36 cellular contexts compared by ENCODE assay signal in genomic region chr15:38824719-38825118, GRCh38.
A peak's percentile ranks its signal among the peaks of the same experiment; 100 is the strongest.
DNase-seq lines count a peak whose midpoint lies in the region; ATAC-seq, FAIRE-seq and TF ChIP-seq lines count a peak whose summit lies in the region.
"Had no signal": no experiment of that assay in that cellular context is flagged by ENCODE, and none has a peak within 500 bp of the region (broad histone marks: within the 10 kb centered on the region; RNA-seq: fewer than 3 reads in every experiment).

No MANE protein-coding gene starts in this region.

- H3K9me3 Mint-ChIP-seq in CD14-positive monocyte: peaks cover 0 to 8% (median 2%) of the 10 kb centered on the region in 7 donors
- H3K9me3 Mint-ChIP-seq: CD4-positive, alpha-beta memory T cell; CD4-positive, alpha-beta T cell; CD8-positive, alpha-beta memory T cell; CD8-positive, alpha-beta T cell had no signal

- H4K91ac ChIP-seq in IMR-90 (ENCODE audit: insufficient read depth, low read depth, low read length): no peak overlapping the region; the same call in 1 of the 2 replicates

- dilution Hi-C loops in IMR-90 (cut with HindIII; ENCODE audit: low sequenced_read_pairs, unreplicated experiment): no loop called here
- dilution Hi-C loops in endothelial cell of umbilical vein (cut with MboI; ENCODE audit: extremely low pct_ligation_motif_present, low sequenced_read_pairs): loop anchor here (25.0 kb wide), 1 partner anchor 313 kb away; no protein-coding TSS in a partner anchor

- H3F3A ChIP-seq in SK-N-SH (replicated peaks; ENCODE audit: insufficient read depth): no peaks in the 10 kb centered on the region

- H3K4me1 Mint-ChIP-seq in CD14-positive monocyte: no peaks in the 10 kb centered on the region
- H3K4me1 Mint-ChIP-seq: B cell; CD4-positive, alpha-beta memory T cell; CD4-positive, CD25-positive, alpha-beta regulatory T cell; CD8-positive, alpha-beta memory T cell had no signal

- H4K20me1 ChIP-seq in SK-N-SH (ENCODE audit: insufficient read depth) (no peaks in the 10 kb centered on the region), IMR-90 (ENCODE audit: insufficient read depth, low read length) (no peaks in the 10 kb centered on the region), endothelial cell of umbilical vein (replicated peaks; ENCODE audit: control insufficient read depth, extremely low read depth, insufficient read depth, low read length) (no peaks in the 10 kb centered on the region)
- H4K20me1 ChIP-seq: BLaER1; BLaER1 treated with 17β-estradiol and CSF1 and Interleukin-3, amounts not matched to agents 10 nM and 100 nM had no signal

- no peak overlapping the region for H3K4ac ChIP-seq in IMR-90 (ENCODE audit: low read depth, low read length)

- POLR2A ChIA-PET in SK-N-SH (lab: Yijun Ruan, JAX): no interaction called here
- POLR2A ChIA-PET in IMR-90 (lab: Charles Lee; ENCODE audit: unreplicated experiment): no interaction called here
- POLR2A ChIA-PET in endothelial cell of umbilical vein (lab: Charles Lee): no interaction called here

- BruUV-seq in IMR-90 (replicated peaks; lab: Mats Ljungman, UMichigan): no TSS peak
- no TSS peak for BruUV-seq in endothelial cell of umbilical vein (replicated peaks; lab: Mats Ljungman, UMichigan)

- no peak for FAIRE-seq in endothelial cell of umbilical vein (lab: Jason Lieb, UNC)
- FAIRE-seq: A204.1, A549, D721Med had no signal

- H2AFZ ChIP-seq in SK-N-SH (ENCODE audit: low read depth) (no peak overlapping the region), IMR-90 (replicated peaks; ENCODE audit: low read length, poor library complexity) (no peak overlapping the region), endothelial cell of umbilical vein (ENCODE audit: low read depth, low read length) (no peak overlapping the region)

- H3K14ac ChIP-seq in IMR-90 (replicated peaks; ENCODE audit: low read depth, low read length): no peak overlapping the region

- H4K8ac ChIP-seq in IMR-90 (ENCODE audit: low read depth in 2 of 2, low read length in 2 of 2): no peak overlapping the region

- in situ Hi-C loops in IMR-90 (cut with MboI; ENCODE audit: low sequenced_read_pairs): no loop called here

- TF ChIP-seq EP300 in SK-N-SH (IDR thresholded peaks at IDR 0.05; ENCODE audit: borderline replicate concordance in 1 of 2, low read depth in 1 of 2, low read length in 1 of 2) (no peak), esophagus muscularis mucosa (IDR thresholded peaks at IDR 0.05) (no peak)

- no peak overlapping the region for H3K4me3 Mint-ChIP-seq in CD14-positive monocyte
- H3K4me3 Mint-ChIP-seq: B cell; CD4-positive, alpha-beta memory T cell; CD4-positive, alpha-beta T cell; CD4-positive, CD25-positive, alpha-beta regulatory T cell; CD8-positive, alpha-beta memory T cell; CD8-positive, alpha-beta T cell had no signal

- H3K4me3 ChIP-seq in SK-N-SH (ENCODE audit: low read depth in 2 of 2, low read length in 1 of 2) (no peak overlapping the region), IMR-90 (ENCODE audit: insufficient read depth, low read depth, low read length) (no peak overlapping the region), endothelial cell of umbilical vein (replicated peaks in 1 of 3; ENCODE audit: insufficient read depth in 1 of 3, low read depth in 1 of 3, low read length in 3 of 3) (no peak overlapping the region), esophagus muscularis mucosa (no peak overlapping the region)
- H3K4me3 ChIP-seq: A549; BLaER1; BLaER1 treated with 17β-estradiol and CSF1 and Interleukin-3, amounts not matched to agents 10 nM and 100 nM had no signal

- H3K4me2 ChIP-seq in SK-N-SH (no peak overlapping the region), IMR-90 (ENCODE audit: low read depth, low read length) (no peak overlapping the region), endothelial cell of umbilical vein (ENCODE audit: insufficient read depth, low read length) (no peak overlapping the region)
- H3K4me2 ChIP-seq: A549; BLaER1; BLaER1 treated with 17β-estradiol and CSF1 and Interleukin-3, amounts not matched to agents 10 nM and 100 nM had no signal

- no peak overlapping the region for H3K23ac ChIP-seq in IMR-90 (ENCODE audit: low read depth, low read length)

- H2AK5ac ChIP-seq in IMR-90 (ENCODE audit: low read depth, low read length): no peak overlapping the region; the same call in 1 of the 2 replicates

- H3K9me1 ChIP-seq in IMR-90 (ENCODE audit: insufficient read depth, low read length): no peaks in the 10 kb centered on the region
- no peaks in the 10 kb centered on the region for H3K9me1 ChIP-seq in endothelial cell of umbilical vein (replicated peaks; ENCODE audit: control insufficient read depth, extremely low read depth, insufficient read depth, low read length)

- TF ChIP-seq CTCF in SK-N-SH (IDR thresholded peaks at IDR 0.05) (no peak), IMR-90 (conservative IDR thresholded peaks at IDR 0.05; ENCODE audit: low read depth, low read length) (no peak), endothelial cell of umbilical vein (IDR thresholded peaks at IDR 0.05; ENCODE audit: extremely low read depth in 1 of 2, insufficient read depth in 1 of 2, low read depth in 1 of 2, low read length in 2 of 2) (no peak), esophagus muscularis mucosa (IDR thresholded peaks at IDR 0.05) (no peak), CD14-positive monocyte (IDR thresholded peaks at IDR 0.05) (no peak)

- H3K27ac ChIP-seq in SK-N-SH (ENCODE audit: low read depth in 2 of 2, low read length in 1 of 2): peak overlapping the region in 1 of 2 experiments; percentile 68; a peak in 1 of 4 replicates
- H3K27ac ChIP-seq in IMR-90 (ENCODE audit: insufficient read depth, low read length): no peak overlapping the region
- peak overlapping the region; percentile 46 for H3K27ac ChIP-seq in endothelial cell of umbilical vein (ENCODE audit: insufficient read depth, low read depth, low read length)
- H3K27ac ChIP-seq in esophagus muscularis mucosa (replicated peaks in 1 of 4): no peak overlapping the region
- H3K27ac ChIP-seq: 22Rv1; A549; BLaER1; BLaER1 treated with 17β-estradiol and CSF1 and Interleukin-3, amounts not matched to agents 10 nM and 100 nM; C4-2B had no signal

- no peaks in the 10 kb centered on the region for H3K79me1 ChIP-seq in IMR-90 (ENCODE audit: low read depth in 1 of 2, low read length in 2 of 2)

- H3K9me3 ChIP-seq in SK-N-SH (no peaks in the 10 kb centered on the region), IMR-90 (ENCODE audit: control insufficient read depth, insufficient read depth, low read length) (no peaks in the 10 kb centered on the region), endothelial cell of umbilical vein (replicated peaks; ENCODE audit: control insufficient read depth, insufficient read depth, low read length) (no peaks in the 10 kb centered on the region), esophagus muscularis mucosa (no peaks in the 10 kb centered on the region)
- H3K9me3 ChIP-seq: A549, BE2C, BLaER1, Caco-2 had no signal

- H3K9ac ChIP-seq in SK-N-SH (no peak overlapping the region), IMR-90 (ENCODE audit: low read depth, low read length) (no peak overlapping the region), endothelial cell of umbilical vein (replicated peaks; ENCODE audit: extremely low read depth, insufficient read depth, low read length) (no peak overlapping the region)
- H3K9ac ChIP-seq: BLaER1; BLaER1 treated with 17β-estradiol and CSF1 and Interleukin-3, amounts not matched to agents 10 nM and 100 nM had no signal

- H3K18ac ChIP-seq in IMR-90 (ENCODE audit: low read depth, low read length): no peak overlapping the region

- intact Hi-C loops in IMR-90 (cut with micrococcal nuclease): no loop called here
- intact Hi-C loops in endothelial cell of umbilical vein (cut with micrococcal nuclease): no loop called here
- intact Hi-C loops in esophagus muscularis mucosa (cut with DNase I): no loop called here
- intact Hi-C loops in CD14-positive monocyte (cut with micrococcal nuclease): no loop called here

- H2BK120ac ChIP-seq in IMR-90 (ENCODE audit: low read depth, low read length): peak overlapping the region; percentile 13; the same call in 1 of the 2 replicates

- H3K56ac ChIP-seq in IMR-90 (ENCODE audit: extremely low read depth, insufficient read depth, low read length): no peak overlapping the region

- WGBS in SK-N-SH (ENCODE audit: low lambda C conversion rate): 83% methylated on average over 3 of the region's 3 CpGs
- 70% methylated on average over 2 of the region's 3 CpGs; no CpG with 5 or more reads in 1 of the 2 experiments for WGBS in IMR-90 (ENCODE audit: extremely low coverage in 2 of 2, insufficient read length in 1 of 2), 2 experiments
- 72% methylated on average over 3 of the region's 3 CpGs for WGBS in esophagus muscularis mucosa

- no peak for DNase-seq in SK-N-SH
- DNase-seq in IMR-90: no peak
- DNase-seq in endothelial cell of umbilical vein (ENCODE audit: low read depth, low spot score): no peak
- DNase-seq in esophagus muscularis mucosa (ENCODE audit: extremely low spot score): peak; percentile 68
- DNase-seq in NCI-H2029 treated with DMSO at 0.1 percent for 48 hours (lab: John Stamatoyannopoulos, UW): no peak
- DNase-seq in CD14-positive monocyte (ENCODE audit: low spot score): no peak
- DNase-seq: 8988T; ACHN; AML-193; BE2C; C1 segment of cervical spinal cord; Caco-2; Calu3; CD4-positive, alpha-beta memory T cell; CD4-positive, alpha-beta T cell; CD4-positive, CD25-positive, alpha-beta regulatory T cell; CD8-positive, alpha-beta memory T cell; CD8-positive, alpha-beta T cell; COR-L47; DMS 273 treated with DMSO at 0.1 percent for 48 hours; DMS153; DMS53; DMS79; DMS79 treated with DMSO at 0.1 percent for 48 hours; DND-41; EL had no signal

- ATAC-seq in SK-N-SH treated with all-trans-retinoic acid at 6 μM for 48 hours (peak; percentile 63), IMR-90 (ENCODE audit: low read depth) (no peak), esophagus mucosa (no peak)
- ATAC-seq: A549; CD8-positive, alpha-beta T cell had no signal

- no peak for TF ChIP-seq RAD21 in SK-N-SH (IDR thresholded peaks at IDR 0.05; ENCODE audit: low read length)
- no peak for TF ChIP-seq RAD21 in IMR-90 (IDR thresholded peaks at IDR 0.05; ENCODE audit: low read length)

- 0 out of 3 replicates have a peak overlapping the region, but pooled peaks have one; percentile 14 for H2BK15ac ChIP-seq in IMR-90 (ENCODE audit: low read depth, low read length)

- H3K27ac Mint-ChIP-seq in CD14-positive monocyte: peak overlapping the region in 1 of 7 donors; percentile 16
- H3K27ac Mint-ChIP-seq: B cell; CD4-positive, alpha-beta memory T cell; CD4-positive, alpha-beta T cell; CD8-positive, alpha-beta memory T cell; CD8-positive, alpha-beta T cell had no signal

- no peak overlapping the region for H2BK5ac ChIP-seq in IMR-90 (ENCODE audit: low read depth, low read length, poor library complexity, severe bottlenecking)

- H3K9me2 ChIP-seq in SK-N-SH: no peaks in the 10 kb centered on the region

- H3K27me3 Mint-ChIP-seq in CD14-positive monocyte (ENCODE audit: low read depth in 3 of 3): peaks cover 0 to 3% (median 0%) of the 10 kb centered on the region in 3 donors

- no peak overlapping the region for H2AK9ac ChIP-seq in IMR-90 (replicated peaks; ENCODE audit: low read depth, low read length, poor library complexity)

- CTCF ChIA-PET in SK-N-SH (lab: Yijun Ruan, JAX) (no interaction called here), IMR-90 (lab: Yijun Ruan, JAX) (no interaction called here), endothelial cell of umbilical vein (lab: Charles Lee) (no interaction called here)

- H3K4me1 ChIP-seq in SK-N-SH (ENCODE audit: control insufficient read depth in 1 of 2, insufficient read depth in 2 of 2, low read depth in 1 of 2, low read length in 1 of 2) (no peaks in the 10 kb centered on the region; a peak in 2 of 4 replicates), IMR-90 (ENCODE audit: control insufficient read depth, insufficient read depth, low read length) (peaks cover 8% of the 10 kb centered on the region), endothelial cell of umbilical vein (ENCODE audit: control insufficient read depth, extremely low read depth, insufficient read depth, low read length) (peaks cover 63% of the 10 kb centered on the region), esophagus muscularis mucosa (peaks cover 0 to 14% (median 9%) of the 10 kb centered on the region in 4 donors)
- H3K4me1 ChIP-seq: A549; BE2C; BLaER1; BLaER1 treated with 17β-estradiol and CSF1 and Interleukin-3, amounts not matched to agents 10 nM and 100 nM; Caco-2 had no signal

- no peaks in the 10 kb centered on the region for H3K27me3 ChIP-seq in SK-N-SH (ENCODE audit: insufficient read depth)
- no peaks in the 10 kb centered on the region for H3K27me3 ChIP-seq in IMR-90 (ENCODE audit: control insufficient read depth, insufficient read depth, low read length)
- H3K27me3 ChIP-seq in endothelial cell of umbilical vein (ENCODE audit: control insufficient read depth in 2 of 2, insufficient read depth in 2 of 2, low read length in 2 of 2): no peaks in the 10 kb centered on the region
- no peaks in the 10 kb centered on the region for H3K27me3 ChIP-seq in esophagus muscularis mucosa
- H3K27me3 ChIP-seq: BE2C; BLaER1; BLaER1 treated with 17β-estradiol and CSF1 and Interleukin-3, amounts not matched to agents 10 nM and 100 nM had no signal

- no peaks in the 10 kb centered on the region for H3K36me3 Mint-ChIP-seq in CD14-positive monocyte
- H3K36me3 Mint-ChIP-seq: CD4-positive, alpha-beta memory T cell; CD4-positive, CD25-positive, alpha-beta regulatory T cell; CD8-positive, alpha-beta memory T cell; CD8-positive, alpha-beta T cell had no signal

- H3K36me3 ChIP-seq in SK-N-SH (replicated peaks in 1 of 2; ENCODE audit: control insufficient read depth in 1 of 2, insufficient read depth in 2 of 2, low read length in 1 of 2): no peaks in the 10 kb centered on the region
- no peaks in the 10 kb centered on the region for H3K36me3 ChIP-seq in IMR-90 (ENCODE audit: control insufficient read depth, insufficient read depth, low read length)
- H3K36me3 ChIP-seq in endothelial cell of umbilical vein (ENCODE audit: control insufficient read depth in 2 of 2, extremely low read depth in 1 of 2, insufficient read depth in 2 of 2, low read length in 2 of 2): no peaks in the 10 kb centered on the region
- H3K36me3 ChIP-seq in esophagus muscularis mucosa: no peaks in the 10 kb centered on the region
- H3K36me3 ChIP-seq: BE2C; BLaER1; BLaER1 treated with 17β-estradiol and CSF1 and Interleukin-3, amounts not matched to agents 10 nM and 100 nM had no signal

- no peak for TF ChIP-seq POLR2A in IMR-90 (IDR thresholded peaks at IDR 0.05; ENCODE audit: low read depth, low read length)
- TF ChIP-seq POLR2A in endothelial cell of umbilical vein (IDR thresholded peaks at IDR 0.05; ENCODE audit: low read depth, low read length): no peak
- TF ChIP-seq POLR2A in esophagus muscularis mucosa (IDR thresholded peaks at IDR 0.05; ENCODE audit: low read depth): no peak

- peak overlapping the region; percentile 1 for H2BK20ac ChIP-seq in IMR-90 (ENCODE audit: low read depth, low read length)

- no peak overlapping the region for H4K5ac ChIP-seq in IMR-90 (ENCODE audit: low read depth, low read length)

- no peaks in the 10 kb centered on the region for H3K79me2 ChIP-seq in SK-N-SH (ENCODE audit: insufficient read depth)
- H3K79me2 ChIP-seq in endothelial cell of umbilical vein (ENCODE audit: control insufficient read depth, insufficient read depth, low read length): no peaks in the 10 kb centered on the region
